21 cellular contexts compared by ENCODE assay signal in genomic region chr1:117555806-117556205, GRCh38.
"Had no signal": no experiment of that assay in that cellular context is flagged by ENCODE, and none has a peak within 500 bp of the region (broad histone marks: within the 10 kb centered on the region; RNA-seq: fewer than 3 reads in every experiment).

No MANE protein-coding gene starts in this region.

- H3K27ac Mint-ChIP-seq: activated CD8-positive, alpha-beta memory T cell treated with anti-CD3 and anti-CD28 coated beads, Interleukin-2, amount 10 ng/mL, durations not matched to agents 7 days and 5 days; activated naive CD4-positive, alpha-beta T cell treated with anti-CD3 and anti-CD28 coated beads for 36 hours; activated naive CD8-positive, alpha-beta T cell; activated T-cell treated with anti-CD3 and anti-CD28 coated beads, Interleukin-2, amount 50 U/mL, for 24 hours; activated T-helper 17 cell treated with anti-CD3 and anti-CD28 coated beads, Interleukin-2, amount 50 U/mL, for 72 hours had no signal

- ATAC-seq: activated CD8-positive, alpha-beta memory T cell treated with anti-CD3 and anti-CD28 coated beads, Interleukin-2, amount 10 ng/mL, durations not matched to agents 7 days and 5 days; activated T-helper 17 cell treated with anti-CD3 and anti-CD28 coated beads, Interleukin-2, amount 50 U/mL, for 72 hours; Panc1; Right ventricle myocardium inferior had no signal

- DNase-seq: activated CD4-positive, alpha-beta T cell treated with anti-CD3 and anti-CD28 coated beads, Interleukin-2, amount 50 U/mL, for 48 hours; activated CD4-positive, CD25-positive, alpha-beta regulatory T cell; activated CD8-positive, alpha-beta memory T cell treated with anti-CD3 and anti-CD28 coated beads, Interleukin-2, amount 10 ng/mL, durations not matched to agents 7 days and 5 days; activated gamma-delta T cell; activated naive CD4-positive, alpha-beta T cell treated with anti-CD3 and anti-CD28 coated beads for 36 hours; activated T-cell treated with anti-CD3 and anti-CD28 coated beads, Interleukin-2, amount 50 U/mL, for 24 hours; amygdala; brain microvascular endothelial cell; MG63; NCI-H1105; NCI-H1436; NCI-H1694 treated with DMSO at 0.1 percent for 48 hours; NCI-H2029 treated with DMSO at 0.1 percent for 48 hours; NCI-H526; NCI-H82; RPMI8226; T-helper 1 cell had no signal

- H3K4me1 Mint-ChIP-seq: activated CD8-positive, alpha-beta memory T cell treated with anti-CD3 and anti-CD28 coated beads, Interleukin-2, amount 10 ng/mL, durations not matched to agents 7 days and 5 days; activated T-helper 17 cell treated with anti-CD3 and anti-CD28 coated beads, Interleukin-2, amount 50 U/mL, for 72 hours had no signal

- H3K4me3 Mint-ChIP-seq: activated CD8-positive, alpha-beta memory T cell treated with anti-CD3 and anti-CD28 coated beads, Interleukin-2, amount 10 ng/mL, durations not matched to agents 7 days and 5 days; activated naive CD4-positive, alpha-beta T cell treated with anti-CD3 and anti-CD28 coated beads for 36 hours; activated naive CD8-positive, alpha-beta T cell; activated T-cell treated with anti-CD3 and anti-CD28 coated beads, Interleukin-2, amount 50 U/mL, for 24 hours; activated T-helper 17 cell treated with anti-CD3 and anti-CD28 coated beads, Interleukin-2, amount 50 U/mL, for 72 hours had no signal

- H3K27me3 Mint-ChIP-seq: activated T-cell treated with anti-CD3 and anti-CD28 coated beads, Interleukin-2, amount 50 U/mL, for 24 hours; activated T-helper 17 cell treated with anti-CD3 and anti-CD28 coated beads, Interleukin-2, amount 50 U/mL, for 72 hours had no signal
